Comparison of ENCODE assay signal across 8 cellular contexts in genomic region chr14:89365071-89365801, GRCh38. TPM values are rescaled to one million over a fixed set of nuclear protein-coding genes. Genes with fewer than 3 reads are reported as not detected.
DNase-seq lines count a peak whose midpoint lies in the region; ATAC-seq and TF ChIP-seq lines count a peak whose summit lies in the region.

No MANE protein-coding gene starts in this region.

- no peaks in the 10 kb centered on the region for H3K27me3 Mint-ChIP-seq in CD8-positive, alpha-beta T cell (ENCODE audit: low read depth)

- peak overlapping the region; percentile 64 for H3K4me3 Mint-ChIP-seq in CD8-positive, alpha-beta T cell

- peaks cover 2% of the 10 kb centered on the region for H3K9me3 Mint-ChIP-seq in CD8-positive, alpha-beta T cell

- H3K4me1 ChIP-seq in CD8-positive, alpha-beta T cell (ENCODE audit: insufficient read depth, low read length), result peaks cover 35% of the 10 kb centered on the region
- H3K4me1 ChIP-seq in breast epithelium, result no peaks in the 10 kb centered on the region

- POLR2A ChIA-PET in CD8-positive, alpha-beta T cell (lab: Charles Lee), result interaction anchor here (0.5 to 1.0 kb wide), 7 partner anchors 9 to 253 kb away, joined by 3 to 5 read pairs (median 4); no protein-coding TSS in a partner anchor

- TF ChIP-seq POLR2A in breast epithelium (IDR thresholded peaks at IDR 0.05), result no peak

- no peaks in the 10 kb centered on the region for H3K9me3 ChIP-seq in CD8-positive, alpha-beta T cell (ENCODE audit: low read length)
- H3K9me3 ChIP-seq in KOPT-K1 (ENCODE audit: insufficient read depth, low read length, poor library complexity, severe bottlenecking) (no peaks in the 10 kb centered on the region), breast epithelium (no peaks in the 10 kb centered on the region)

- peak overlapping the region; percentile 60 for H3K27ac ChIP-seq in CD8-positive, alpha-beta T cell (ENCODE audit: low read depth, low read length)
- H3K27ac ChIP-seq in KOPT-K1 (ENCODE audit: low read depth, low read length, poor library complexity, severe bottlenecking) (peak overlapping the region; percentile 67), breast epithelium (no peak overlapping the region)

- peaks cover 56% of the 10 kb centered on the region for H3K4me1 Mint-ChIP-seq in CD8-positive, alpha-beta T cell (ENCODE audit: low read depth)

- peak in 6 of 7 experiments; percentile 33 to 74 (median 58) for DNase-seq in CD8-positive, alpha-beta T cell
- DNase-seq in activated T-cell treated with anti-CD3 and anti-CD28 coated beads for 1 hour (ENCODE audit: low read depth) (peak; percentile 26), inferior parietal cortex (ENCODE audit: extremely low spot score) (peak; percentile 9), NCI-H774 (lab: John Stamatoyannopoulos, UW) (no peak), breast epithelium (ENCODE audit: low spot score in 2 of 2) (no peak)
- peak; percentile 61 for DNase-seq in stimulated activated CD8-positive, alpha-beta memory T cell treated with anti-CD3 and anti-CD28 coated beads, Interleukin-4, amount 100 ng/mL, for 48 hours

- H3K36me3 Mint-ChIP-seq in CD8-positive, alpha-beta T cell, result peaks cover 2% of the 10 kb centered on the region

- CTCF ChIA-PET in CD8-positive, alpha-beta T cell (lab: Charles Lee), result interaction anchor here (1.3 kb wide), 1 partner anchor 28 kb away, joined by 3 read pairs; no protein-coding TSS in a partner anchor

- no peaks in the 10 kb centered on the region for H3K27me3 ChIP-seq in CD8-positive, alpha-beta T cell (ENCODE audit: insufficient read depth, low read length)
- H3K27me3 ChIP-seq in breast epithelium, result no peaks in the 10 kb centered on the region

- intact Hi-C loops in CD8-positive, alpha-beta T cell (cut with DNase I, micrococcal nuclease), result loop anchor here (1.0 to 2.0 kb wide), 5 partner anchors 14 to 356 kb away; partner anchors contain the start of gene FOXN3 (in 1 of the 2)
- intact Hi-C loops in breast epithelium (cut with DNase I; ENCODE audit: low total_unique reads), result no loop called here

- peak; percentile 92 for ATAC-seq in CD8-positive, alpha-beta T cell
- ATAC-seq in GM21515 (IDR thresholded peaks at IDR 0.05; ENCODE audit: unreplicated experiment), result peak; percentile 97

- H3K36me3 ChIP-seq in CD8-positive, alpha-beta T cell (ENCODE audit: insufficient read depth, low read length), result no peaks in the 10 kb centered on the region
- H3K36me3 ChIP-seq in KOPT-K1 (ENCODE audit: insufficient read depth, low read length) (no peaks in the 10 kb centered on the region), breast epithelium (no peaks in the 10 kb centered on the region)

- no peak for TF ChIP-seq CTCF in CD8-positive, alpha-beta T cell (IDR thresholded peaks at IDR 0.05)
- no peak for TF ChIP-seq CTCF in breast epithelium (IDR thresholded peaks at IDR 0.05)

- H3K27ac Mint-ChIP-seq in CD8-positive, alpha-beta T cell, result peak overlapping the region; percentile 85

- H3K4me3 ChIP-seq in CD8-positive, alpha-beta T cell (ENCODE audit: low read depth, low read length), result peak overlapping the region; percentile 36
- H3K4me3 ChIP-seq in breast epithelium, result no peak overlapping the region

RNA-seq across cellular contexts. Expression of gene FOXN3, which starts 51.8 kb away (rescaled TPM):
- 100 to 1,000 TPM; 134 to 139 TPM for total RNA-seq in CD8-positive, alpha-beta T cell
- 100 to 1,000 TPM in 1 of 3 donors, 10 to 100 TPM in 2; 70.7 to 180 (median 80.3) TPM for total RNA-seq in breast epithelium

Comparison
In these comparisons a context has a peak if more than half of its experiments do, and no peak if none do; other contexts are left out.
1. DNase-seq: peak in CD8-positive, alpha-beta T cell (6 of 7), activated T-cell treated with anti-CD3 and anti-CD28 coated beads for 1 hour (single experiment), inferior parietal cortex (single experiment) and stimulated activated CD8-positive, alpha-beta memory T cell treated with anti-CD3 and anti-CD28 coated beads, Interleukin-4, amount 100 ng/mL, for 48 hours (single experiment); none in NCI-H774 (single experiment) and breast epithelium (0 of 2).
2. H3K27ac ChIP-seq: peak in CD8-positive, alpha-beta T cell (single experiment) and KOPT-K1 (single experiment); none in breast epithelium (0 of 2).